ENCODE assay signal across 15 cellular contexts in the genomic region with DNA sequence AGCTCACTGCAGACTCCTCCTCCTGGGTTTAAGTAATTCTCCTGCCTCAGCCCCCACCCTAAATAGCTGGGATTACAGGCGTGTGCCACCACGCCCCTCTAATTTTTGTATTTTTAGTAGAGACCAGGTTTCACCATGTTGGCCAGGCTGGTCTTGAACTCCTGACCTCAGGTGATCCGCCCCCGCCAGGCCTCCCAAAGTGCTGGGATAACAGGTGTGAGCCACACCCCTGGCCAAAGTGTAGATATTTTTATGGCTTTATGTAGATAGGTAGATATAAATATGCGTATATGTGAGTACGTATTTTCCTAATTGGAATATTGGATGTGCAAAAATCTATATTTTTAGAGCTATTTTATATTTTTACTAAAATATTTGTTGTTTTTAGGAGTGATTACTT. TPM values are rescaled to one million over a fixed set of nuclear protein-coding genes. Genes with fewer than 3 reads are reported as not detected.
DNase-seq lines count a peak whose midpoint lies in the region; ATAC-seq and TF ChIP-seq lines count a peak whose summit lies in the region.
"Had no signal": no experiment of that assay in that cellular context is flagged by ENCODE, and none has a peak within 500 bp of the region (broad histone marks: within the 10 kb centered on the region; RNA-seq: fewer than 3 reads in every experiment).

No MANE protein-coding gene starts in this region.

- H3K9me3 ChIP-seq in Peyer's patch (no peaks in the 10 kb centered on the region), transverse colon (no peaks in the 10 kb centered on the region), gastroesophageal sphincter (no peaks in the 10 kb centered on the region)
- H3K9me3 ChIP-seq: A549, Caco-2 had no signal

- TF ChIP-seq CTCF in GM23338 (conservative IDR thresholded peaks at IDR 0.05; ENCODE audit: low read depth in 2 of 2) (no peak), Peyer's patch (IDR thresholded peaks at IDR 0.05) (no peak), transverse colon (IDR thresholded peaks at IDR 0.05) (no peak), gastroesophageal sphincter (IDR thresholded peaks at IDR 0.05) (no peak)

- no peaks in the 10 kb centered on the region for H3K27me3 ChIP-seq in GM23338 (ENCODE audit: insufficient read depth)
- no peaks in the 10 kb centered on the region for H3K27me3 ChIP-seq in Peyer's patch
- no peaks in the 10 kb centered on the region for H3K27me3 ChIP-seq in transverse colon
- H3K27me3 ChIP-seq in gastroesophageal sphincter = no peaks in the 10 kb centered on the region

- H3K9me3 Mint-ChIP-seq in GM23338 = no peaks in the 10 kb centered on the region; the same call in 1 of the 3 replicates
- H3K9me3 Mint-ChIP-seq: CD4-positive, alpha-beta T cell had no signal

- H3K79me2 ChIP-seq in GM23338 (replicated peaks; ENCODE audit: insufficient read depth) = peaks cover 49% of the 10 kb centered on the region

- H3K27me3 Mint-ChIP-seq in GM23338 (ENCODE audit: insufficient read depth, low read depth, poor library complexity) = no peaks in the 10 kb centered on the region
- H3K27me3 Mint-ChIP-seq: CD4-positive, alpha-beta T cell had no signal

- TF ChIP-seq POLR2A in Peyer's patch (IDR thresholded peaks at IDR 0.05) (no peak), transverse colon (IDR thresholded peaks at IDR 0.05) (no peak), gastroesophageal sphincter (IDR thresholded peaks at IDR 0.05) (no peak)

- H3K27ac ChIP-seq in GM23338 (ENCODE audit: low read depth) (peak overlapping the region; percentile 53), Peyer's patch (peak overlapping the region in 2 of 4 donors; percentile 10 to 30), transverse colon (peak overlapping the region in 1 of 4 donors; percentile 21), gastroesophageal sphincter (no peak overlapping the region)
- H3K27ac ChIP-seq: 22Rv1, A549, C4-2B, GM23248 had no signal

- peaks cover 42% of the 10 kb centered on the region for H4K20me1 ChIP-seq in GM23338 (replicated peaks; ENCODE audit: insufficient read depth)

- H3K27ac Mint-ChIP-seq in GM23338 = no peak overlapping the region
- H3K27ac Mint-ChIP-seq: CD4-positive, alpha-beta T cell had no signal

- TF ChIP-seq EP300 in transverse colon (IDR thresholded peaks at IDR 0.05; ENCODE audit: low read depth) (no peak), gastroesophageal sphincter (IDR thresholded peaks at IDR 0.05) (no peak)

- no peak overlapping the region for H3K4me3 Mint-ChIP-seq in GM23338
- H3K4me3 Mint-ChIP-seq: CD4-positive, alpha-beta T cell had no signal

- H3K36me3 Mint-ChIP-seq in GM23338 (ENCODE audit: low read depth) = peaks cover 97% of the 10 kb centered on the region

- H3K9me2 ChIP-seq in GM23338 (ENCODE audit: insufficient read depth) = no peaks in the 10 kb centered on the region

- DNase-seq in GM23338 (ENCODE audit: low spot score) = no peak
- DNase-seq in Peyer's patch = peak in 2 of 3 donors; percentile 60 to 62
- peak; percentile 0 for DNase-seq in iPS-NIHi11 (ENCODE audit: low spot score)
- peak; percentile 50 for DNase-seq in transverse colon
- DNase-seq in activated T-cell treated with anti-CD3 and anti-CD28 coated beads for 4 hours = no peak
- no peak for DNase-seq in OCI-M2 (lab: John Stamatoyannopoulos, UW; ENCODE audit: unreplicated experiment)
- DNase-seq: AML-193; Caco-2; CD4-positive, alpha-beta T cell; GM23248; H7 had no signal

- H3K4me2 ChIP-seq in GM23338 = peak overlapping the region; percentile 54; the same call in 1 of the 2 replicates
- H3K4me2 ChIP-seq: A549 had no signal

- peaks cover 21% of the 10 kb centered on the region for H3F3A ChIP-seq in GM23338 (replicated peaks; ENCODE audit: low read depth)

- intact Hi-C loops in transverse colon (cut with DNase I; ENCODE audit: low total_unique reads) = no loop called here

- no peak for ATAC-seq in GM23338
- ATAC-seq in gastroesophageal sphincter = no peak
- ATAC-seq: A549 had no signal

- H3K4me1 ChIP-seq in GM23338 (ENCODE audit: insufficient read depth) (peaks cover 31% of the 10 kb centered on the region), Peyer's patch (peaks cover 0 to 7% (median 2%) of the 10 kb centered on the region in 4 donors), transverse colon (peaks cover 0 to 12% (median 0%) of the 10 kb centered on the region in 4 donors), gastroesophageal sphincter (no peaks in the 10 kb centered on the region)
- H3K4me1 ChIP-seq: A549, Caco-2 had no signal

- H3K4me3 ChIP-seq in GM23338 (peak overlapping the region; percentile 14; the same call in 1 of the 2 replicates), Peyer's patch (no peak overlapping the region), transverse colon (no peak overlapping the region), gastroesophageal sphincter (no peak overlapping the region)
- H3K4me3 ChIP-seq: A549, GM23248 had no signal

- H2AFZ ChIP-seq in GM23338 = no peak overlapping the region
- H2AFZ ChIP-seq: GM23248 had no signal

- WGBS in transverse colon (ENCODE audit: low coverage in 1 of 2), 2 donors = 75 to 76% methylated on average over 4 to 6 of the region's 6 CpGs
- 93 to 98% methylated on average over 4 to 6 of the region's 6 CpGs for WGBS in gastroesophageal sphincter (ENCODE audit: low coverage in 1 of 2), 2 donors

- peaks cover 26% of the 10 kb centered on the region for H3K4me1 Mint-ChIP-seq in GM23338

- in situ Hi-C loops in transverse colon (cut with MboI; ENCODE audit: low pct_ligation_motif_present in 1 of 4, low pct_unique_long_range_greater_than_20kb in 1 of 4, low sequenced_read_pairs in 3 of 4) = no loop called here

- H3K36me3 ChIP-seq in GM23338 (ENCODE audit: insufficient read depth) = peaks cover 81% of the 10 kb centered on the region
- peaks cover 0 to 98% (median 3%) of the 10 kb centered on the region in 3 donors for H3K36me3 ChIP-seq in Peyer's patch
- peaks cover 0 to 95% (median 40%) of the 10 kb centered on the region in 4 donors for H3K36me3 ChIP-seq in transverse colon
- peaks cover 0 to 100% of the 10 kb centered on the region in 2 donors for H3K36me3 ChIP-seq in gastroesophageal sphincter

TF ChIP-seq in GM23338, 12 proteins besides CTCF, POLR2A, EP300 and RAD21 (continues in another document):
- TF ChIP-seq STAT1 (IDR thresholded peaks at IDR 0.05; ENCODE audit: unreplicated experiment) (no peak), EZH2phosphoT487 (IDR thresholded peaks at IDR 0.05; ENCODE audit: unreplicated experiment) (no peak), JUNB (IDR thresholded peaks at IDR 0.05; ENCODE audit: unreplicated experiment) (no peak), ZNF331 (CRISPR knock-in tag; IDR thresholded peaks at IDR 0.05; ENCODE audit: low read depth) (no peak)
- TF ChIP-seq, protein P1, sequence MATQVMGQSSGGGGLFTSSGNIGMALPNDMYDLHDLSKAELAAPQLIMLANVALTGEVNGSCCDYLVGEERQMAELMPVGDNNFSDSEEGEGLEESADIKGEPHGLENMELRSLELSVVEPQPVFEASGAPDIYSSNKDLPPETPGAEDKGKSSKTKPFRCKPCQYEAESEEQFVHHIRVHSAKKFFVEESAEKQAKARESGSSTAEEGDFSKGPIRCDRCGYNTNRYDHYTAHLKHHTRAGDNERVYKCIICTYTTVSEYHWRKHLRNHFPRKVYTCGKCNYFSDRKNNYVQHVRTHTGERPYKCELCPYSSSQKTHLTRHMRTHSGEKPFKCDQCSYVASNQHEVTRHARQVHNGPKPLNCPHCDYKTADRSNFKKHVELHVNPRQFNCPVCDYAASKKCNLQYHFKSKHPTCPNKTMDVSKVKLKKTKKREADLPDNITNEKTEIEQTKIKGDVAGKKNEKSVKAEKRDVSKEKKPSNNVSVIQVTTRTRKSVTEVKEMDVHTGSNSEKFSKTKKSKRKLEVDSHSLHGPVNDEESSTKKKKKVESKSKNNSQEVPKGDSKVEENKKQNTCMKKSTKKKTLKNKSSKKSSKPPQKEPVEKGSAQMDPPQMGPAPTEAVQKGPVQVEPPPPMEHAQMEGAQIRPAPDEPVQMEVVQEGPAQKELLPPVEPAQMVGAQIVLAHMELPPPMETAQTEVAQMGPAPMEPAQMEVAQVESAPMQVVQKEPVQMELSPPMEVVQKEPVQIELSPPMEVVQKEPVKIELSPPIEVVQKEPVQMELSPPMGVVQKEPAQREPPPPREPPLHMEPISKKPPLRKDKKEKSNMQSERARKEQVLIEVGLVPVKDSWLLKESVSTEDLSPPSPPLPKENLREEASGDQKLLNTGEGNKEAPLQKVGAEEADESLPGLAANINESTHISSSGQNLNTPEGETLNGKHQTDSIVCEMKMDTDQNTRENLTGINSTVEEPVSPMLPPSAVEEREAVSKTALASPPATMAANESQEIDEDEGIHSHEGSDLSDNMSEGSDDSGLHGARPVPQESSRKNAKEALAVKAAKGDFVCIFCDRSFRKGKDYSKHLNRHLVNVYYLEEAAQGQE (IDR thresholded peaks at IDR 0.05; ENCODE audit: unreplicated experiment) = no peak

RNA-seq across cellular contexts. Expression of a gene that starts 9.4 kb away (rescaled TPM):
- 97.7 and 106 TPM in 2 replicates for total RNA-seq in GM23338 (2014; rRNA removed; shearing (Covaris generic))
- 47.7 and 52.2 TPM in 2 replicates for polyA plus RNA-seq in GM23338 (2016; fragmentation: Nextera tagmentation; extraction: Ambion mirVana)
- total RNA-seq in Peyer's patch = 10 to 100 TPM; 60.1 to 74.7 (median 66.2) TPM
- total RNA-seq in transverse colon = 10 to 100 TPM; 27.3 to 55.4 (median 45.4) TPM
- total RNA-seq in gastroesophageal sphincter = 10 to 100 TPM; 17.0 to 22.9 (median 19.5) TPM

RNA-seq across cellular contexts. Expression of a gene that starts 48.0 kb away (rescaled TPM):
- 7.0 and 21.3 TPM in 2 replicates for total RNA-seq in GM23338 (2014; rRNA removed; shearing (Covaris generic))
- polyA plus RNA-seq in GM23338 (2016; fragmentation: Nextera tagmentation; extraction: Ambion mirVana) = 3.4 and 4.5 TPM in 2 replicates
- total RNA-seq in Peyer's patch = 10 to 100 TPM in 1 of 4 donors, 1 to 10 TPM in 3; 4.4 to 19.0 (median 6.1) TPM
- 10 to 100 TPM in 2 of 4 donors, 1 to 10 TPM in 2; 4.8 to 23.9 (median 9.7) TPM for total RNA-seq in transverse colon
- 10 to 100 TPM; 30.2 to 41.4 (median 33.2) TPM for total RNA-seq in gastroesophageal sphincter

Comparison
In these comparisons a context has a peak if more than half of its experiments do, and no peak if none do; other contexts are left out.
1. DNase-seq: peak in Peyer's patch (2 of 3), iPS-NIHi11 (single experiment) and transverse colon (single experiment); none in GM23338 (single experiment), activated T-cell treated with anti-CD3 and anti-CD28 coated beads for 4 hours (single experiment) and OCI-M2 (single experiment).